Comparison of ENCODE assay signal across 19 cellular contexts in genomic region chr5:36396640-36397039, GRCh38.
DNase-seq lines count a peak whose midpoint lies in the region; ATAC-seq and TF ChIP-seq lines count a peak whose summit lies in the region.
"Had no signal": no experiment of that assay in that cellular context is flagged by ENCODE, and none has a peak within 500 bp of the region (broad histone marks: within the 10 kb centered on the region; RNA-seq: fewer than 3 reads in every experiment).

No MANE protein-coding gene starts in this region.

- H3F3A ChIP-seq in GM23248 (ENCODE audit: insufficient read depth) (peaks cover 14% of the 10 kb centered on the region; the same call in 1 of the 2 replicates), smooth muscle cell (ENCODE audit: low read depth) (peaks cover 36% of the 10 kb centered on the region)

- no peak overlapping the region for H3K4me3 ChIP-seq in GM23248
- no peak overlapping the region for H3K4me3 ChIP-seq in SJSA1
- H3K4me3 ChIP-seq in smooth muscle cell = no peak overlapping the region
- H3K4me3 ChIP-seq: skin epidermis had no signal

- H3K9ac ChIP-seq in GM23248 (no peak overlapping the region), smooth muscle cell (ENCODE audit: low read depth) (no peak overlapping the region)
- H3K9ac ChIP-seq: SK-N-SH had no signal

- no peak overlapping the region for H3K27ac ChIP-seq in GM23248
- no peak overlapping the region for H3K27ac ChIP-seq in SJSA1
- peak overlapping the region; percentile 25 for H3K27ac ChIP-seq in smooth muscle cell (ENCODE audit: low read depth)
- H3K27ac ChIP-seq: skin epidermis had no signal

- no peaks in the 10 kb centered on the region for H3K9me3 ChIP-seq in GM23248 (ENCODE audit: low read depth)
- no peaks in the 10 kb centered on the region for H3K9me3 ChIP-seq in SJSA1 (replicated peaks)
- no peaks in the 10 kb centered on the region for H3K9me3 ChIP-seq in smooth muscle cell (replicated peaks; ENCODE audit: low read depth)
- H3K9me3 ChIP-seq: SK-N-SH had no signal

- no peak overlapping the region for H3K4me2 ChIP-seq in GM23248 (ENCODE audit: unreplicated experiment)
- no peak overlapping the region for H3K4me2 ChIP-seq in smooth muscle cell
- H3K4me2 ChIP-seq: SK-N-SH had no signal

- 30 to 35% methylated on average over 3 of the region's 3 CpGs for WGBS in GM23248 (ENCODE audit: low coverage in 1 of 2, low lambda C conversion rate in 2 of 2, missing lambda C conversion rate in 2 of 2), 2 experiments
- WGBS in smooth muscle cell (ENCODE audit: low lambda C conversion rate) = 10% methylated on average over 3 of the region's 3 CpGs

- no peak for ATAC-seq in GM18511 (IDR thresholded peaks at IDR 0.05; ENCODE audit: unreplicated experiment)
- ATAC-seq: WTC11 had no signal

- no peaks in the 10 kb centered on the region for H4K20me1 ChIP-seq in GM23248 (ENCODE audit: insufficient read depth)
- H4K20me1 ChIP-seq in smooth muscle cell (ENCODE audit: low read depth) = no peaks in the 10 kb centered on the region

- in situ Hi-C loops in GM23248 (cut with MboI) = no loop called here

- no peaks in the 10 kb centered on the region for H3K36me3 ChIP-seq in GM23248 (ENCODE audit: low read depth)
- no peaks in the 10 kb centered on the region for H3K36me3 ChIP-seq in SJSA1
- H3K36me3 ChIP-seq in smooth muscle cell (ENCODE audit: low read depth) = no peaks in the 10 kb centered on the region

- no peak for TF ChIP-seq CTCF in smooth muscle cell (IDR thresholded peaks at IDR 0.05; ENCODE audit: borderline replicate concordance, insufficient read depth, poor library complexity, severe bottlenecking)

- H3K79me2 ChIP-seq in GM23248 (ENCODE audit: insufficient read depth) (no peaks in the 10 kb centered on the region), smooth muscle cell (ENCODE audit: low read depth) (no peaks in the 10 kb centered on the region)

- no peaks in the 10 kb centered on the region for H3K27me3 ChIP-seq in GM23248 (replicated peaks; ENCODE audit: insufficient read depth)
- peaks cover 13% of the 10 kb centered on the region for H3K27me3 ChIP-seq in SJSA1 (replicated peaks)
- no peaks in the 10 kb centered on the region for H3K27me3 ChIP-seq in smooth muscle cell (ENCODE audit: low read depth)

- H2AFZ ChIP-seq in GM23248 (no peak overlapping the region), smooth muscle cell (ENCODE audit: low read depth) (no peak overlapping the region)

- H3K9me2 ChIP-seq in GM23248 (ENCODE audit: insufficient read depth) = no peaks in the 10 kb centered on the region
- H3K9me2 ChIP-seq: SK-N-SH had no signal

- peaks cover 37% of the 10 kb centered on the region for H3K4me1 ChIP-seq in GM23248 (ENCODE audit: insufficient read depth)
- H3K4me1 ChIP-seq in SJSA1 (replicated peaks) = 0 out of 2 replicates have a peak, but pooled peaks cover 3% of the 10 kb centered on the region
- H3K4me1 ChIP-seq in smooth muscle cell (ENCODE audit: low read depth) = peaks cover 6% of the 10 kb centered on the region

- DNase-seq in GM23248 = peak; percentile 34
- peak; percentile 40 to 55 for DNase-seq in SJSA1 (ENCODE audit: low read depth in 1 of 2, low spot score in 2 of 2)
- peak; percentile 54 for DNase-seq in fibroblast of peridontal ligament (ENCODE audit: extremely low read depth)
- DNase-seq in smooth muscle cell (lab: John Stamatoyannopoulos, UW; ENCODE audit: unreplicated experiment) = no peak
- DNase-seq in activated effector memory CD4-positive, alpha-beta T cell treated with Interleukin-2 at 50 U/mL for 16 hours = no peak
- no peak for DNase-seq in activated T-cell treated with anti-CD3 and anti-CD28 coated beads for 4 hours
- DNase-seq in NCI-H226 = no peak
- DNase-seq: activated CD4-positive, alpha-beta T cell treated with anti-CD3 and anti-CD28 coated beads, Interleukin-2, amount 50 U/mL, for 48 hours; anterior cingulate cortex; KG1; NCI-H1092; NCI-H2029; NCI-H510A treated with DMSO at 0.1 percent for 48 hours; NK-92 treated with Interleukin-12 subunit alpha and Interleukin-12 subunit beta, amount 100 ng/mL, for 24 hours; SK-N-SH; trophoblast cell had no signal

Comparison
In these comparisons a context has a peak if more than half of its experiments do, and no peak if none do; other contexts are left out.
1. DNase-seq: peak in GM23248 (single experiment), SJSA1 (2 of 2) and fibroblast of peridontal ligament (single experiment); none in smooth muscle cell (single experiment), activated effector memory CD4-positive, alpha-beta T cell treated with Interleukin-2 at 50 U/mL for 16 hours (single experiment), activated T-cell treated with anti-CD3 and anti-CD28 coated beads for 4 hours (single experiment) and NCI-H226 (single experiment).